8 cellular contexts compared by ENCODE assay signal in the genomic region with DNA sequence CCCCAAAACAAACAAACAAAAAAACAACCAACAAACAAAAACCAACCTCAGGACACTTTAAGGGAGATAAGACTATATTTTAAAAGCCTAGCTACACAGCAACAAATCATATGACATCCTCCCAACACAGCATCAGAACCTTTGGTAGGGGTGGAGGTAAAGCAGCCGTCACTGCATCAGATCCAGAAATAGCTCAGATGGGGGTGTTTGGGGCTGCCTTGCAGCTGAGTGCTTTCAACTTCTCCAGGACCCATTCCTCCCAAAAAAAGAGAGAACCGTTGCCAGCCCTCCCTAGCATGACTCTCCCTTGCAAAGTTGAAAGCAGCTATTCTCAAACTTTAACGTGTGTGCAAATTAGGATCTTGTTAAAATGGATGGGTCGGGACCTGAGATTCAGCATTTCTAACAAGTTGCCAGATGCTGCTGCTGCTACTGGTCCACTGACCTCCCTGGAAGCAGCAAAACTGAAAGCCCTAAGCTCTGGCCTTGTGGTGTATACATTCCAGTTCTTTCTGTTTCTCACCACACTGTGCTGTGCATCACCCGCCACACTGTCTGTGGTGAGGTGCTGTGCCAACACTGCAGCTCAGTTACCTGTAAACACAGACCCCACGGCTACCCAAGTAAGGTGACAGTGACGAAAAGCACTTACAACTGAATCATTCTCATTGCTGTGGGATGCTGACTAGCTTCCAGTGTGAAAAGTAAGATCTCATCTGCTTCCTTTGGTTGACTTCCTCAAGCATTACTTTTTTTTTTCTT. TPM values are rescaled to one million over a fixed set of nuclear protein-coding genes. Genes with fewer than 3 reads are reported as not detected.
DNase-seq lines count a peak whose midpoint lies in the region; ATAC-seq, FAIRE-seq and TF ChIP-seq lines count a peak whose summit lies in the region.

No MANE protein-coding gene starts in this region.

- H3K27ac ChIP-seq in GM12878 (ENCODE audit: control insufficient read depth, insufficient read depth) = peak overlapping the region; percentile 87

- no peaks in the 10 kb centered on the region for H3K27me3 ChIP-seq in GM12878 (replicated peaks in 1 of 2; ENCODE audit: control insufficient read depth in 2 of 2, insufficient read depth in 2 of 2, low read length in 1 of 2)

- H3K36me3 ChIP-seq in GM12878 (ENCODE audit: control insufficient read depth in 2 of 2, insufficient read depth in 2 of 2, low read length in 1 of 2) = peaks cover 3 to 15% of the 10 kb centered on the region in 2 experiments

- RAD21 ChIA-PET in GM12878 (lab: Charles Lee; ENCODE audit: unreplicated experiment) = interaction anchor here (0.6 to 7.4 kb wide), 18 partner anchors 10 to 172 kb away, joined by 3 to 72 read pairs (median 6); a partner anchor contains a TSS

- H4K20me1 ChIP-seq in GM12878 (ENCODE audit: control insufficient read depth, insufficient read depth) = no peaks in the 10 kb centered on the region

- BruUV-seq in GM12878 (replicated peaks; lab: Mats Ljungman, UMichigan) = no TSS peak

- in situ Hi-C loops in GM12878 (cut with MboI) = loop anchor here (10.0 kb wide), 1 partner anchor 230 kb away; no protein-coding TSS in a partner anchor

- H3K4me3 ChIP-seq in GM12878 = peak overlapping the region; percentile 48; the same call in 1 of the 2 replicates

- TF ChIP-seq RAD21 in GM12878 (IDR thresholded peaks at IDR 0.05; ENCODE audit: insufficient read depth, low read depth, low read length) = no peak

- no peak; the same call in 1 of the 2 replicates for TF ChIP-seq POLR2A in GM12878 (IDR thresholded peaks at IDR 0.05; ENCODE audit: low read depth, low read length)

- DNase-seq in T-helper 9 cell (peak; percentile 69), GM12878 (ENCODE audit: low read depth, low spot score) (peak; percentile 78), NCI-H187 treated with DMSO at 0.1 percent for 48 hours (lab: John Stamatoyannopoulos, UW) (no peak), ecto neural progenitor cell (ENCODE audit: low spot score) (no peak), NCI-H187 (lab: John Stamatoyannopoulos, UW) (no peak)
- peak; percentile 54 for DNase-seq in stimulated activated CD8-positive, alpha-beta memory T cell treated with anti-CD3 and anti-CD28 coated beads, Interleukin-12 subunit alpha, Interleukin-12 subunit beta, amount 100 ng/mL, for 24 hours (ENCODE audit: extremely low read depth)

- POLR2A ChIA-PET in GM12878 (lab: Charles Lee) = interaction anchor here (0.8 to 6.2 kb wide), 7 partner anchors 7 to 106 kb away, joined by 3 to 95 read pairs (median 6); a partner anchor contains a TSS

- ATAC-seq in GM18873 (IDR thresholded peaks at IDR 0.05; ENCODE audit: low FRiP score, unreplicated experiment) = peak; percentile 59
- ATAC-seq in HG03025 (IDR thresholded peaks at IDR 0.05; ENCODE audit: low FRiP score, unreplicated experiment) = peak; percentile 59
- peak; percentile 79 for ATAC-seq in GM12878

- H3K9ac ChIP-seq in GM12878 (ENCODE audit: control insufficient read depth, insufficient read depth, low read length) = no peak overlapping the region

- H3K9me3 ChIP-seq in GM12878 (replicated peaks; ENCODE audit: control insufficient read depth, insufficient read depth, low read length) = no peaks in the 10 kb centered on the region

- no peak for TF ChIP-seq CTCF in GM12878 (IDR thresholded peaks at IDR 0.05 in 2 of 3, conservative IDR thresholded peaks at IDR 0.05 in 1 of 3; ENCODE audit: control insufficient read depth in 2 of 3, extremely low read depth in 1 of 3, insufficient read depth in 1 of 3, low read depth in 3 of 3, low read length in 3 of 3)

- peak; percentile 51 to 52; a peak in 1 of 4 replicates for TF ChIP-seq EP300 in GM12878 (IDR thresholded peaks at IDR 0.05; ENCODE audit: borderline replicate concordance in 1 of 2, control insufficient read depth in 1 of 2, low read depth in 2 of 2, low read length in 2 of 2)

- peak overlapping the region; percentile 72 for H3K4me2 ChIP-seq in GM12878 (ENCODE audit: control insufficient read depth, insufficient read depth)

- H2AFZ ChIP-seq in GM12878 (ENCODE audit: control insufficient read depth, low read depth, low read length) = no peak overlapping the region

- intact Hi-C loops in GM12878 (cut with micrococcal nuclease; ENCODE audit: unreplicated experiment) = loop anchor here (2.0 to 5.0 kb wide), 2 partner anchors 62 to 223 kb away; a partner anchor contains a TSS

- FAIRE-seq in GM12878 (lab: Jason Lieb, UNC) = peak; percentile 38

- WGBS in GM12878 (ENCODE audit: insufficient coverage, insufficient replicate concordance, low lambda C conversion rate, missing lambda C conversion rate) = 5% methylated on average over 7 of the region's 7 CpGs

- SMC1A ChIA-PET in GM12878 (lab: Charles Lee; ENCODE audit: uncharacterized antibody, unreplicated experiment) = interaction anchor here (0.8 to 8.9 kb wide), 23 partner anchors 8 to 229 kb away, joined by 3 to 117 read pairs (median 6); a partner anchor contains a TSS

- CTCF ChIA-PET in GM12878 (lab: Yijun Ruan, JAX) = interaction anchor here (0.8 to 3.5 kb wide), 11 partner anchors 10 to 89 kb away, joined by 3 to 16 read pairs (median 5); no protein-coding TSS in a partner anchor

- H3K4me1 ChIP-seq in GM12878 (ENCODE audit: control insufficient read depth, insufficient read depth, low read length) = peaks cover 78% of the 10 kb centered on the region

- H3K79me2 ChIP-seq in GM12878 (ENCODE audit: control insufficient read depth, insufficient read depth, low read length) = peaks cover 78% of the 10 kb centered on the region

TF ChIP-seq in GM12878, 131 proteins besides CTCF, POLR2A, EP300 and RAD21 (continues in another document):
- TF ChIP-seq KLF5 (IDR thresholded peaks at IDR 0.05; ENCODE audit: partially characterized antibody) (peak; percentile 57), MEF2B (IDR thresholded peaks at IDR 0.05; ENCODE audit: partially characterized antibody, poor library complexity, severe bottlenecking) (peak; percentile 60), TCF7 (IDR thresholded peaks at IDR 0.05; ENCODE audit: borderline replicate concordance) (no peak), RUNX3 (IDR thresholded peaks at IDR 0.05; ENCODE audit: low read length) (peak; percentile 84), HDGF (IDR thresholded peaks at IDR 0.05) (0 out of 2 replicates have a peak, but pooled peaks have one; percentile 69), SRF (IDR thresholded peaks at IDR 0.05; ENCODE audit: low read depth in 2 of 2, low read length in 2 of 2) (no peak), POLR2AphosphoS5 (IDR thresholded peaks at IDR 0.05; ENCODE audit: low read length) (peak; percentile 60), IKZF2 (IDR thresholded peaks at IDR 0.05) (peak; percentile 81 to 82; a peak in 2 of 4 replicates), IRF4 (IDR thresholded peaks at IDR 0.05; ENCODE audit: low read depth, low read length) (peak; percentile 58)
- TF ChIP-seq, protein P1, sequence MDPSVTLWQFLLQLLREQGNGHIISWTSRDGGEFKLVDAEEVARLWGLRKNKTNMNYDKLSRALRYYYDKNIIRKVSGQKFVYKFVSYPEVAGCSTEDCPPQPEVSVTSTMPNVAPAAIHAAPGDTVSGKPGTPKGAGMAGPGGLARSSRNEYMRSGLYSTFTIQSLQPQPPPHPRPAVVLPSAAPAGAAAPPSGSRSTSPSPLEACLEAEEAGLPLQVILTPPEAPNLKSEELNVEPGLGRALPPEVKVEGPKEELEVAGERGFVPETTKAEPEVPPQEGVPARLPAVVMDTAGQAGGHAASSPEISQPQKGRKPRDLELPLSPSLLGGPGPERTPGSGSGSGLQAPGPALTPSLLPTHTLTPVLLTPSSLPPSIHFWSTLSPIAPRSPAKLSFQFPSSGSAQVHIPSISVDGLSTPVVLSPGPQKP (IDR thresholded peaks at IDR 0.05; ENCODE audit: low read depth, low read length) = no peak

RNA-seq across cellular contexts. Expression of a gene that starts 54.0 kb away (rescaled TPM):
- total RNA-seq in GM12878 (2013; cell fraction: nucleolus; rRNA removed) = 764 and 791 TPM in 2 replicates
- total RNA-seq in GM12878 (2014; rRNA removed) (144 and 159 TPM in 2 replicates), GM12878 (2014; rRNA removed; fragmentation: Illumina TruSeq; extraction: Trizol) (150 and 152 TPM in 2 replicates), GM12878 (2021) (148 and 152 TPM in 2 replicates)
- polyA plus RNA-seq in GM12878 (2011; ENCODE audit: low read depth) = 37.5 TPM
- polyA plus RNA-seq in GM12878 (2011; rRNA removed) (191 and 248 TPM in 2 replicates), GM12878 (2014; fragmentation: Illumina TruSeq; extraction: Trizol) (140 and 164 TPM in 2 replicates), GM12878 (2014; fragmentation: Nextera tagmentation; extraction: Ambion mirVana) (10 to 100 TPM; 38.1 to 64.0 TPM), GM12878 (2014; rRNA removed) (74.3 and 82.1 TPM in 2 replicates), GM12878 (2016; fragmentation: Nextera tagmentation; extraction: Ambion mirVana) (100 to 1,000 TPM; 143 to 151 TPM)
- 74.6 and 85.1 TPM in 2 replicates for polyA plus RNA-seq in GM12878 (2011; cell fraction: cytosol; rRNA removed)
- polyA plus RNA-seq in GM12878 (2011; cell fraction: nucleus; rRNA removed) = 156 and 168 TPM in 2 replicates
- 57.2 and 59.9 TPM in 2 replicates for polyA plus RNA-seq in GM12878 (2012)
- polyA minus RNA-seq in GM12878 (2011; rRNA and poly(A)+ RNA removed) = 281 and 408 TPM in 2 replicates
- 103 and 111 TPM in 2 replicates for polyA minus RNA-seq in GM12878 (2011; cell fraction: cytosol; rRNA and poly(A)+ RNA removed)
- polyA minus RNA-seq in GM12878 (2011; cell fraction: nucleus; rRNA and poly(A)+ RNA removed) = 212 and 317 TPM in 2 replicates

Comparison
In these comparisons a context has a peak if more than half of its experiments do, and no peak if none do; other contexts are left out.
1. DNase-seq: peak in T-helper 9 cell (single experiment), GM12878 (single experiment) and stimulated activated CD8-positive, alpha-beta memory T cell treated with anti-CD3 and anti-CD28 coated beads, Interleukin-12 subunit alpha, Interleukin-12 subunit beta, amount 100 ng/mL, for 24 hours (single experiment); none in NCI-H187 treated with DMSO at 0.1 percent for 48 hours (single experiment), ecto neural progenitor cell (single experiment) and NCI-H187 (0 of 2).
2. Peak in every context shown above with its lines, with median percentiles within 50 percentile points of each other: ATAC-seq.